ENCODE assay signal across 11 cellular contexts in the genomic region with DNA sequence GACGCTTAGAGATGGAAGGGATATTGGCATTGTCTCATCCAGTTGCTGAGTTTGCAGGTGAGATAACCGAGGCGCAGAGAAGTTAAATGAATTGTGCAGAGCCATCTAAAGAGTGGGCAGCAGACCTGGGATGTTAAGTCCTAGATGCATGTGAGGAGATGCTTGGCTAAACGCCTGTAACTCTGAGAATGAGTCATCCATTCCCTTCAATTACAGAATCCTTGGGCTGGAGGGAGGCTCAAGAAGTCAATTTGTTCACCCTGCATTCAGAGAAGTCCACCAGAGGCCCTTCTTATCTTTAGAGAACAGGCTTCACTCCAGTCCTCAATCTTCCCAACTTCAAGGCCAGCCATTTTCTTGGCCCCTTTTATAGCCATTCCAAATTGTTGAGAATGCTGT. TPM values are rescaled to one million over a fixed set of nuclear protein-coding genes. Genes with fewer than 3 reads are reported as not detected.
A peak's percentile ranks its signal among the peaks of the same experiment; 100 is the strongest.
DNase-seq lines count a peak whose midpoint lies in the region; ATAC-seq and TF ChIP-seq lines count a peak whose summit lies in the region.
"Had no signal": no experiment of that assay in that cellular context is flagged by ENCODE, and none has a peak within 500 bp of the region (broad histone marks: within the 10 kb centered on the region; RNA-seq: fewer than 3 reads in every experiment).

No MANE protein-coding gene starts in this region.

- no peak overlapping the region for H2AK5ac ChIP-seq in mesenchymal stem cell (ENCODE audit: low read length, severe bottlenecking)

- no peak for ATAC-seq in GM18498 (IDR thresholded peaks at IDR 0.05; ENCODE audit: unreplicated experiment)
- ATAC-seq in HG02588 (IDR thresholded peaks at IDR 0.05; ENCODE audit: unreplicated experiment): no peak

- peaks cover 28% of the 10 kb centered on the region for H3K79me1 ChIP-seq in mesenchymal stem cell (replicated peaks; ENCODE audit: low read length, poor library complexity, severe bottlenecking)

- no peak overlapping the region for H3K4ac ChIP-seq in mesenchymal stem cell (ENCODE audit: low read depth in 1 of 2, low read length in 2 of 2)

- in situ Hi-C loops in mammary epithelial cell (cut with MboI; ENCODE audit: low sequenced_read_pairs in 2 of 2): loop anchor here in 1 of 2 donors (10.0 to 25.0 kb wide), 2 partner anchors 99 to 202 kb away; no protein-coding TSS in a partner anchor

- H4K20me1 ChIP-seq in mammary epithelial cell (ENCODE audit: insufficient read depth, low read length): no peaks in the 10 kb centered on the region

- peak overlapping the region; percentile 54 to 64 for H3K18ac ChIP-seq in mesenchymal stem cell (ENCODE audit: low read depth in 1 of 2, low read length in 2 of 2)

- peak; percentile 3 for TF ChIP-seq CTCF in AG09309 (IDR thresholded peaks at IDR 0.05; ENCODE audit: control insufficient read depth, insufficient read depth, low read depth, low read length, missing control alignments)
- TF ChIP-seq CTCF in mammary epithelial cell (conservative IDR thresholded peaks at IDR 0.05 in 1 of 2, IDR thresholded peaks at IDR 0.05 in 1 of 2; ENCODE audit: extremely low read depth in 1 of 2, insufficient read depth in 1 of 2, low read depth in 1 of 2, low read length in 2 of 2): no peak

- no peak overlapping the region for H2BK5ac ChIP-seq in mesenchymal stem cell (ENCODE audit: low read depth, low read length, poor library complexity, severe bottlenecking)

- no peak overlapping the region for H2BK15ac ChIP-seq in mesenchymal stem cell (ENCODE audit: low read depth, poor library complexity, severe bottlenecking)

- H3K9me3 ChIP-seq in mammary epithelial cell (replicated peaks; ENCODE audit: insufficient read depth, low read length): no peaks in the 10 kb centered on the region
- no peaks in the 10 kb centered on the region for H3K9me3 ChIP-seq in mesenchymal stem cell (ENCODE audit: control insufficient read depth, low read length)

- intact Hi-C loops in mammary epithelial cell (cut with micrococcal nuclease): loop anchor here (2.0 to 10.0 kb wide), 2 partner anchors 89 to 489 kb away; no protein-coding TSS in a partner anchor

- DNase-seq in AG09309 (ENCODE audit: low read depth) (peak; percentile 73), HT1080 (ENCODE audit: low read depth) (peak; percentile 79), mammary epithelial cell (peak; percentile 57), mesenchymal stem cell (peak; percentile 85), HT-29 (ENCODE audit: low spot score) (no peak)
- no peak for DNase-seq in activated CD8-positive, alpha-beta memory T cell treated with anti-CD3 and anti-CD28 coated beads, Interleukin-2, amount 50 U/mL, for 4 hours
- DNase-seq: stimulated activated CD8-positive, alpha-beta memory T cell treated with anti-CD3 and anti-CD28 coated beads, Interleukin-4, amount 100 ng/mL, for 48 hours had no signal

- H2AFZ ChIP-seq in mammary epithelial cell (ENCODE audit: low read depth, low read length): no peak overlapping the region
- no peak overlapping the region for H2AFZ ChIP-seq in mesenchymal stem cell (ENCODE audit: low read depth, low read length)

- no peaks in the 10 kb centered on the region for H3K27me3 ChIP-seq in mammary epithelial cell (ENCODE audit: insufficient read depth, low read length)
- no peaks in the 10 kb centered on the region for H3K27me3 ChIP-seq in mesenchymal stem cell (ENCODE audit: control insufficient read depth in 1 of 2, insufficient read depth in 1 of 2, low read length in 2 of 2)

- no peak overlapping the region for H3K4me3 ChIP-seq in AG09309 (ENCODE audit: control insufficient read depth, low read depth, low read length)
- H3K4me3 ChIP-seq in mammary epithelial cell (replicated peaks in 1 of 3; ENCODE audit: insufficient read depth in 1 of 3, low read depth in 2 of 3, low read length in 3 of 3): no peak overlapping the region
- peak overlapping the region in 1 of 2 experiments; percentile 85 for H3K4me3 ChIP-seq in mesenchymal stem cell (ENCODE audit: insufficient read depth in 1 of 2, low read depth in 1 of 2, low read length in 2 of 2)
- H3K4me3 ChIP-seq: lung had no signal

- BruUV-seq in mammary epithelial cell (replicated peaks; lab: Mats Ljungman, UMichigan): no TSS peak

- CTCF ChIA-PET in mammary epithelial cell (lab: Charles Lee; ENCODE audit: low non-redundant PET): no interaction called here

- H3K9ac ChIP-seq in mammary epithelial cell (ENCODE audit: insufficient read depth, low read length) (no peak overlapping the region), mesenchymal stem cell (ENCODE audit: low read length) (no peak overlapping the region)

- H3K27ac ChIP-seq in mammary epithelial cell (ENCODE audit: insufficient read depth, low read depth, low read length): no peak overlapping the region
- no peak overlapping the region for H3K27ac ChIP-seq in mesenchymal stem cell (ENCODE audit: low read length, poor library complexity, severe bottlenecking)

- no peak overlapping the region for H2BK120ac ChIP-seq in mesenchymal stem cell (ENCODE audit: low read depth, low read length)

- H2BK12ac ChIP-seq in mesenchymal stem cell (ENCODE audit: low read length in 2 of 2): no peak overlapping the region

- H4K8ac ChIP-seq in mesenchymal stem cell (ENCODE audit: low read length): no peak overlapping the region

- H3K36me3 ChIP-seq in mammary epithelial cell (ENCODE audit: insufficient read depth, low read length): no peaks in the 10 kb centered on the region
- peaks cover 2 to 13% of the 10 kb centered on the region in 2 experiments for H3K36me3 ChIP-seq in mesenchymal stem cell (ENCODE audit: control insufficient read depth in 1 of 2, insufficient read depth in 2 of 2, low read depth in 1 of 2, low read length in 2 of 2)

- H3K4me1 ChIP-seq in mammary epithelial cell (ENCODE audit: insufficient read depth, low read length): peaks cover 42% of the 10 kb centered on the region
- peaks cover 22% of the 10 kb centered on the region for H3K4me1 ChIP-seq in mesenchymal stem cell (ENCODE audit: control insufficient read depth, insufficient read depth, low read depth, low read length)

- no peak overlapping the region for H3K23ac ChIP-seq in mesenchymal stem cell (ENCODE audit: low read length in 2 of 2)

- 14% methylated on average over 4 of the region's 4 CpGs for WGBS in mammary epithelial cell (ENCODE audit: low coverage, missing lambda C conversion rate)
- 52% methylated on average over 4 of the region's 4 CpGs for whole genome bisulfite sequencing in mesenchymal stem cell

- no peak overlapping the region for H3K14ac ChIP-seq in mesenchymal stem cell (ENCODE audit: low read length in 2 of 2)

- peak overlapping the region; percentile 21 for H3K4me2 ChIP-seq in mammary epithelial cell (ENCODE audit: insufficient read depth, low read depth, low read length)
- no peak overlapping the region for H3K4me2 ChIP-seq in mesenchymal stem cell (ENCODE audit: low read length, poor library complexity, severe bottlenecking)

- dilution Hi-C loops in mammary epithelial cell (cut with HindIII; ENCODE audit: low sequenced_read_pairs): no loop called here

- H4K91ac ChIP-seq in mesenchymal stem cell (ENCODE audit: low read length): no peak overlapping the region

- H3K79me2 ChIP-seq in mammary epithelial cell (ENCODE audit: insufficient read depth, low read length): no peaks in the 10 kb centered on the region

RNA-seq across cellular contexts. Expression of a gene that starts 1.6 kb away (rescaled TPM):
- 14.1 and 17.5 TPM in 2 replicates for total RNA-seq in HT1080 (2014; rRNA removed; shearing (Covaris generic))
- 13.8 and 15.7 TPM in 2 replicates for polyA plus RNA-seq in HT1080 (2015; cell fraction: cytosol; rRNA removed)
- 11.3 and 12.9 TPM in 2 replicates for polyA plus RNA-seq in HT1080 (2015; cell fraction: nucleus; rRNA removed)
- total RNA-seq in mammary epithelial cell: 10 to 100 TPM; 39.4 to 53.3 TPM
- 12.3 TPM for polyA plus RNA-seq in mammary epithelial cell
- polyA minus RNA-seq in mammary epithelial cell: 9.6 TPM
- polyA plus RNA-seq in mesenchymal stem cell (2013, experiment 1 of 2): 63.7 TPM
- 62.4 TPM for polyA plus RNA-seq in mesenchymal stem cell (2013, experiment 2 of 2)
- not detected in 2 replicates for total RNA-seq in HT-29 (2014; rRNA removed; shearing (Covaris generic))

RNA-seq across cellular contexts. Expression of a gene that starts 18.2 kb away (rescaled TPM):
- total RNA-seq in HT1080 (2014; rRNA removed; shearing (Covaris generic)): 0.03 and 0.24 TPM in 2 replicates
- polyA plus RNA-seq in HT1080 (2015; cell fraction: cytosol; rRNA removed): 0.14 and 0.16 TPM in 2 replicates
- 0.14 and 0.71 TPM in 2 replicates for polyA plus RNA-seq in HT1080 (2015; cell fraction: nucleus; rRNA removed)
- total RNA-seq in mammary epithelial cell: under 1 TPM; 0.17 to 0.47 TPM
- 0.20 TPM for polyA plus RNA-seq in mammary epithelial cell
- polyA minus RNA-seq in mammary epithelial cell: 3.2 TPM
- polyA plus RNA-seq in mesenchymal stem cell (2013, experiment 1 of 2): 0.07 TPM
- 0.04 TPM for polyA plus RNA-seq in mesenchymal stem cell (2013, experiment 2 of 2)
- not detected in 2 replicates for total RNA-seq in HT-29 (2014; rRNA removed; shearing (Covaris generic))
- total RNA-seq: NCI-H460 had no signal

Comparison
In these comparisons a context has a peak if more than half of its experiments do, and no peak if none do; other contexts are left out.
1. DNase-seq: peak in AG09309 (single experiment), HT1080 (single experiment), mammary epithelial cell (single experiment) and mesenchymal stem cell (single experiment); none in HT-29 (single experiment) and activated CD8-positive, alpha-beta memory T cell treated with anti-CD3 and anti-CD28 coated beads, Interleukin-2, amount 50 U/mL, for 4 hours (single experiment).
2. RNA of a gene that starts 1.6 kb away (total RNA-seq): 39.4 to 53.3 TPM in mammary epithelial cell and 14.1 to 17.5 TPM in HT1080; not detected in HT-29; every median in the first group is over 10 times any median in the second.